8 cellular contexts compared by ENCODE assay signal in the genomic region with DNA sequence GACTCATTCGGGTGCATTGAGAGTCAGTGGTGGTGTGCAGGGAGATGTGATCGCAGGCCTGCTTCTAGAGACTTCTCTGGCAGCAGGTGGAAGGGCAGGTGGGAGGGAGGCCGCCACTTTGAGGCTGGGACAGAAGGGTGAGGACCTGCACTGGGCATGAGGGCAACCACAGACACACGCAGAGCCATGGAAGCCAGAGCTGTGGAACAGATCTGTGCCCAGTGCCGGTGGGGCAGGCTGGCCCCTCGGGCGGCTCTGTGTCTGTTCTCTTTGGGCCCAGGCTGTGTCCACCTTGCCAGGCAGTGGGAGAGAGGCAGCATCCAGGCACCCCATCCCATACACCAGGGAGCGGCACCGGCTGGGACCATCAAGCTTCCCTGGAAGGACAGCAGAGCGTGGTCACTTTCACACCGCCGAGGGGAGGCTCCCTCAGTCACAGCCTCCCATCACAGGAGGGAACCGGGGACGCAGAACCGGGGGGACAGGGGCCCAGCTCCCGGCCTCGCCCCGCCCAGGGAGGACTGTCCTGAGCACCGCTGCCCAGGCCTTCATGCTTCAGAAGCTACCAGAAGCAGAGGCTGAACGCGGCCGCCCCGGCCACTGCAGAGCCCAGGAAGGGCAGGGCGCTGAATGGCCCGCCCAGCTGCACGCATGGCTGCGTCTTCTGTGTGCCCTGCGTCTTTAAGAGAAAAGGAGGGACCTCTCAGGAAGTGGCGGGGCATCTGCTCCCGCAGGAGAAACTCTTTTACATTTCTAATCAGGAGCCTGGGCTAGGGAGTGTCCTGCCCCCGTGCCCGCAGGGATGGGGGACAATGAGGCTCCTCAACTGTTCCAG. TPM values are rescaled to one million over a fixed set of nuclear protein-coding genes. Genes with fewer than 3 reads are reported as not detected.
DNase-seq lines count a peak whose midpoint lies in the region; ATAC-seq and TF ChIP-seq lines count a peak whose summit lies in the region.

No MANE protein-coding gene starts in this region.

- DNase-seq in AG08396 (ENCODE audit: low spot score) (peak; percentile 58), right cardiac atrium (peak in 1 of 3 donors; percentile 74), activated gamma-delta T cell (lab: John Stamatoyannopoulos, UW) (no peak)
- no peak for DNase-seq in stimulated activated effector memory CD8-positive, alpha-beta T cell treated with anti-CD3 and anti-CD28 coated beads, Interleukin-12 subunit alpha, Interleukin-12 subunit beta, amount 100 ng/mL, for 72 hours (ENCODE audit: low spot score in 2 of 2)
- DNase-seq in stimulated activated naive CD4-positive, alpha-beta T cell (lab: John Stamatoyannopoulos, UW) = no peak
- DNase-seq in activated effector memory CD4-positive, alpha-beta T cell treated with Interleukin-2 at 50 U/mL for 16 hours = no peak

- peak overlapping the region; percentile 34 for H3K4me3 ChIP-seq in right cardiac atrium (ENCODE audit: low read length)

- no peaks in the 10 kb centered on the region for H3K9me3 ChIP-seq in right cardiac atrium (ENCODE audit: control insufficient read depth, low read length)

- H3K9me3 Mint-ChIP-seq in stimulated activated effector memory CD8-positive, alpha-beta T cell treated with anti-CD3 and anti-CD28 coated beads, Interleukin-12 subunit alpha, Interleukin-12 subunit beta, amount 100 ng/mL, for 72 hours = peaks cover 3% of the 10 kb centered on the region

- intact Hi-C loops in right cardiac atrium (cut with DNase I) = no loop called here

- no peaks in the 10 kb centered on the region for H3K4me1 ChIP-seq in right cardiac atrium (ENCODE audit: control insufficient read depth, insufficient read depth, low read length)

- no peaks in the 10 kb centered on the region for H3K27me3 ChIP-seq in right cardiac atrium (ENCODE audit: control insufficient read depth, insufficient read depth)

- no peaks in the 10 kb centered on the region for H3K36me3 Mint-ChIP-seq in stimulated activated effector memory CD8-positive, alpha-beta T cell treated with anti-CD3 and anti-CD28 coated beads, Interleukin-12 subunit alpha, Interleukin-12 subunit beta, amount 100 ng/mL, for 72 hours

- peak overlapping the region; percentile 91 for H3K27ac Mint-ChIP-seq in stimulated activated effector memory CD8-positive, alpha-beta T cell treated with anti-CD3 and anti-CD28 coated beads, Interleukin-12 subunit alpha, Interleukin-12 subunit beta, amount 100 ng/mL, for 72 hours

- WGBS in right cardiac atrium = 51% methylated on average over 32 of the region's 32 CpGs

- peak; percentile 42 for ATAC-seq in GM19372 (IDR thresholded peaks at IDR 0.05; ENCODE audit: low read depth, unreplicated experiment)
- peak; percentile 74 for ATAC-seq in SK-N-SH treated with all-trans-retinoic acid at 6 μM for 48 hours
- peak; percentile 65 to 72 for ATAC-seq in right cardiac atrium
- ATAC-seq in stimulated activated effector memory CD8-positive, alpha-beta T cell treated with anti-CD3 and anti-CD28 coated beads, Interleukin-12 subunit alpha, Interleukin-12 subunit beta, amount 100 ng/mL, for 72 hours = peak; percentile 37

- H3K27ac ChIP-seq in right cardiac atrium (ENCODE audit: low read length) = no peak overlapping the region

- H3K4me1 Mint-ChIP-seq in stimulated activated effector memory CD8-positive, alpha-beta T cell treated with anti-CD3 and anti-CD28 coated beads, Interleukin-12 subunit alpha, Interleukin-12 subunit beta, amount 100 ng/mL, for 72 hours = peaks cover 26% of the 10 kb centered on the region

- peak overlapping the region; percentile 77 for H3K4me3 Mint-ChIP-seq in stimulated activated effector memory CD8-positive, alpha-beta T cell treated with anti-CD3 and anti-CD28 coated beads, Interleukin-12 subunit alpha, Interleukin-12 subunit beta, amount 100 ng/mL, for 72 hours

TF ChIP-seq in SK-N-SH treated with all-trans-retinoic acid at 6 μM for 48 hours, 23 proteins besides CTCF, POLR2A, EP300 and RAD21:
- TF ChIP-seq, protein P1, sequence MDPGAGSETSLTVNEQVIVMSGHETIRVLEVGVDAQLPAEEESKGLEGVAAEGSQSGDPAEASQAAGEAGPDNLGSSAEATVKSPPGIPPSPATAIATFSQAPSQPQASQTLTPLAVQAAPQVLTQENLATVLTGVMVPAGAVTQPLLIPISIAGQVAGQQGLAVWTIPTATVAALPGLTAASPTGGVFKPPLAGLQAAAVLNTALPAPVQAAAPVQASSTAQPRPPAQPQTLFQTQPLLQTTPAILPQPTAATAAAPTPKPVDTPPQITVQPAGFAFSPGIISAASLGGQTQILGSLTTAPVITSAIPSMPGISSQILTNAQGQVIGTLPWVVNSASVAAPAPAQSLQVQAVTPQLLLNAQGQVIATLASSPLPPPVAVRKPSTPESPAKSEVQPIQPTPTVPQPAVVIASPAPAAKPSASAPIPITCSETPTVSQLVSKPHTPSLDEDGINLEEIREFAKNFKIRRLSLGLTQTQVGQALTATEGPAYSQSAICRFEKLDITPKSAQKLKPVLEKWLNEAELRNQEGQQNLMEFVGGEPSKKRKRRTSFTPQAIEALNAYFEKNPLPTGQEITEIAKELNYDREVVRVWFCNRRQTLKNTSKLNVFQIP (CRISPR knock-in tag; IDR thresholded peaks at IDR 0.05; ENCODE audit: borderline replicate concordance, low read depth) = no peak

RNA-seq across cellular contexts. Expression of a gene that starts 32.1 kb away (rescaled TPM):
- under 1 TPM in 2 of 4 donors, not detected in 2; 0.11 to 0.35 TPM for total RNA-seq in right cardiac atrium
- 0.16 TPM for polyA plus RNA-seq in right cardiac atrium

RNA-seq across cellular contexts. Expression of a gene that starts 56.3 kb away (rescaled TPM):
- total RNA-seq in right cardiac atrium = not detected
- not detected for polyA plus RNA-seq in right cardiac atrium
